Comparison of ENCODE assay signal across 8 cellular contexts in genomic region chr11:78560826-78561484, GRCh38. TPM values are rescaled to one million over a fixed set of nuclear protein-coding genes. Genes with fewer than 3 reads are reported as not detected.
A peak's percentile ranks its signal among the peaks of the same experiment; 100 is the strongest.
DNase-seq lines count a peak whose midpoint lies in the region; ATAC-seq and TF ChIP-seq lines count a peak whose summit lies in the region.

No MANE protein-coding gene starts in this region.

- peaks cover 8% of the 10 kb centered on the region for H3K79me1 ChIP-seq in H9 (ENCODE audit: insufficient read depth, low read depth, low read length, poor library complexity, severe bottlenecking)

- H3K18ac ChIP-seq in H9 (ENCODE audit: insufficient read length, low read depth, low read length): no peak overlapping the region

- CTCF ChIA-PET in PC-3 (lab: Charles Lee): interaction anchor here (0.6 kb wide), 1 partner anchor 64 kb away, joined by 3 read pairs; no protein-coding TSS in a partner anchor
- CTCF ChIA-PET in RWPE1 (lab: Yijun Ruan, JAX): no interaction called here

- H3K4me2 ChIP-seq in H9 (ENCODE audit: insufficient read depth, insufficient read length, low read length) (no peak overlapping the region), PC-3 (ENCODE audit: low read length) (peak overlapping the region; percentile 59)

- H3K4me1 ChIP-seq in H9 (ENCODE audit: insufficient read depth, low read length) (peaks cover 3% of the 10 kb centered on the region; the same call in 1 of the 2 replicates), PC-3 (ENCODE audit: insufficient read depth, low read length) (peaks cover 39% of the 10 kb centered on the region)

- peaks cover 45% of the 10 kb centered on the region for H3K36me3 ChIP-seq in PC-3 (ENCODE audit: low read depth, low read length)

- H3K9ac ChIP-seq in H9 (ENCODE audit: extremely low read depth, insufficient read length, low read length) (no peak overlapping the region), PC-3 (ENCODE audit: low read length) (peak overlapping the region; percentile 24)

- no peak overlapping the region for H2BK15ac ChIP-seq in H9 (ENCODE audit: low read depth, low read length)

- H2AFZ ChIP-seq in H9 (ENCODE audit: low read length) (no peak overlapping the region), PC-3 (ENCODE audit: low read length) (peak overlapping the region; percentile 68)

- no peaks in the 10 kb centered on the region for H3K27me3 ChIP-seq in H9 (ENCODE audit: insufficient read depth, low read length)
- H3K27me3 ChIP-seq in PC-3 (ENCODE audit: low read length): no peaks in the 10 kb centered on the region

- H3K27ac Mint-ChIP-seq in H9: peak overlapping the region in 2 of 3 experiments; percentile 34 to 57; a peak in 1 of 7 replicates

- no peak overlapping the region for H4K91ac ChIP-seq in H9 (ENCODE audit: insufficient read length, low read depth, low read length)

- H3K4ac ChIP-seq in H9 (ENCODE audit: low read depth, low read length): no peak overlapping the region

- H2BK120ac ChIP-seq in H9 (ENCODE audit: low read depth, low read length, poor library complexity, severe bottlenecking): no peak overlapping the region

- no TSS peak for BruUV-seq in PC-3 (replicated peaks; lab: Mats Ljungman, UMichigan)

- ATAC-seq in PC-3 (peak; percentile 61), HG02981 (IDR thresholded peaks at IDR 0.05; ENCODE audit: unreplicated experiment) (no peak)

- no peaks in the 10 kb centered on the region for H3K9me2 ChIP-seq in PC-3 (replicated peaks; ENCODE audit: low read length)

- H2BK20ac ChIP-seq in H9 (ENCODE audit: low read depth, low read length, poor library complexity, severe bottlenecking): no peak overlapping the region

- peaks cover 31% of the 10 kb centered on the region in 2 experiments for H3K4me1 Mint-ChIP-seq in H9

- H3T11ph ChIP-seq in H9 (ENCODE audit: low read length): no peak overlapping the region

- no peak overlapping the region for H2BK12ac ChIP-seq in H9 (ENCODE audit: insufficient read length, low read depth, low read length)

- H3K4me3 ChIP-seq in PC-3 (ENCODE audit: low read length) (peak overlapping the region; percentile 46), fibroblast of villous mesenchyme (ENCODE audit: low read depth, low read length) (no peak overlapping the region), skin epidermis (no peak overlapping the region)

- TF ChIP-seq CTCF in H9 (conservative IDR thresholded peaks at IDR 0.05): no peak
- TF ChIP-seq CTCF in PC-3 (conservative IDR thresholded peaks at IDR 0.05; ENCODE audit: low read depth, low read length): no peak
- no peak for TF ChIP-seq CTCF in fibroblast of villous mesenchyme (IDR thresholded peaks at IDR 0.05; ENCODE audit: insufficient read depth, low read depth, low read length)
- no peak for TF ChIP-seq CTCF in RWPE1 (conservative IDR thresholded peaks at IDR 0.05; ENCODE audit: low read depth)

- H3K56ac ChIP-seq in H9 (ENCODE audit: insufficient read length, low read depth, low read length): no peak overlapping the region

- H3K4me3 Mint-ChIP-seq in H9: no peak overlapping the region

- H3K27ac ChIP-seq in H9 (ENCODE audit: insufficient read length, low read depth, low read length) (no peak overlapping the region), PC-3 (ENCODE audit: low read length) (peak overlapping the region; percentile 53), skin epidermis (peak overlapping the region in 12 of 21 experiments; percentile 0 to 75 (median 56)), RWPE1 (no peak overlapping the region), substantia nigra (ENCODE audit: low read depth, low read length, poor library complexity, severe bottlenecking) (no peak overlapping the region)

- H4K20me1 ChIP-seq in H9 (ENCODE audit: control insufficient read depth, insufficient read depth, insufficient read length): no peaks in the 10 kb centered on the region
- no peaks in the 10 kb centered on the region for H4K20me1 ChIP-seq in PC-3 (ENCODE audit: low read length)

- H3K23ac ChIP-seq in H9 (ENCODE audit: insufficient read length, low read depth, low read length): no peak overlapping the region

- no peak overlapping the region for H3K14ac ChIP-seq in H9 (ENCODE audit: insufficient read depth, low read length)

- no peaks in the 10 kb centered on the region for H3K23me2 ChIP-seq in H9 (ENCODE audit: insufficient read length, low read depth, low read length, poor library complexity, severe bottlenecking)

- no peaks in the 10 kb centered on the region for H3K27me3 Mint-ChIP-seq in H9 (ENCODE audit: low read depth)

- H3K79me2 ChIP-seq in H9 (ENCODE audit: insufficient read depth, low read length): peaks cover 6% of the 10 kb centered on the region; the same call in 1 of the 2 replicates
- peaks cover 45% of the 10 kb centered on the region for H3K79me2 ChIP-seq in PC-3 (ENCODE audit: low read length)

- H2AK5ac ChIP-seq in H9 (ENCODE audit: insufficient read length, low read length): no peak overlapping the region

- peaks cover 4% of the 10 kb centered on the region for H3F3A ChIP-seq in PC-3 (ENCODE audit: low read length, unreplicated experiment)

- no peak overlapping the region for H4K5ac ChIP-seq in H9 (ENCODE audit: insufficient read length, low read depth, low read length)

- no CpG with 5 or more reads among the region's 8 CpGs for WGBS in H9 (ENCODE audit: extremely low coverage, insufficient read length, low lambda C conversion rate)

- intact Hi-C loops in PC-3 (cut with micrococcal nuclease): loop anchor here (5.0 kb wide), 3 partner anchors 89 to 214 kb away; no protein-coding TSS in a partner anchor

- H3K9me3 ChIP-seq in H9 (ENCODE audit: control insufficient read depth, low read depth, low read length): no peaks in the 10 kb centered on the region
- no peaks in the 10 kb centered on the region for H3K9me3 ChIP-seq in PC-3 (ENCODE audit: low read length)

- DNase-seq in H9: no peak
- DNase-seq in PC-3: peak; percentile 39
- peak; percentile 52 for DNase-seq in fibroblast of villous mesenchyme (ENCODE audit: low read depth)
- no peak for DNase-seq in RWPE1 (ENCODE audit: low spot score)
- no peak for DNase-seq in substantia nigra (lab: John Stamatoyannopoulos, UW)
- DNase-seq in AG08396 (ENCODE audit: low spot score): no peak

- POLR2A ChIA-PET in PC-3 (lab: Charles Lee; ENCODE audit: unreplicated experiment) (no interaction called here), RWPE1 (lab: Yijun Ruan, JAX; ENCODE audit: low non-redundant PET) (no interaction called here)

- H3K9me3 Mint-ChIP-seq in H9: no peaks in the 10 kb centered on the region

- H3K36me3 Mint-ChIP-seq in H9 (ENCODE audit: insufficient read depth in 1 of 3, low read depth in 3 of 3): peaks cover 16 to 38% (median 36%) of the 10 kb centered on the region in 3 experiments; a peak in 6 of 7 replicates

- no peak overlapping the region for H4K8ac ChIP-seq in H9 (replicated peaks; ENCODE audit: insufficient read length, low read depth, low read length)

- no peak overlapping the region for H2BK5ac ChIP-seq in H9 (ENCODE audit: insufficient read length, low read length)

RNA-seq across cellular contexts. Expression of gene NARS2, which starts 13.7 kb away (rescaled TPM):
- total RNA-seq in H9 (2021) (28.8 and 29.7 TPM in 2 replicates), PC-3 (2014; rRNA removed) (33.5 and 35.5 TPM in 2 replicates), fibroblast of villous mesenchyme (33.2 and 37.1 TPM in 2 replicates)

Comparison
In these comparisons a context has a peak if more than half of its experiments do, and no peak if none do; other contexts are left out.
1. DNase-seq: peak in PC-3 (single experiment) and fibroblast of villous mesenchyme (single experiment); none in H9 (single experiment), RWPE1 (single experiment), substantia nigra (0 of 49) and AG08396 (single experiment).
2. H3K27ac ChIP-seq: peak in PC-3 (single experiment) and skin epidermis (12 of 21); none in H9 (single experiment), RWPE1 (single experiment) and substantia nigra (single experiment).